ENCODE assay signal across 9 cellular contexts in genomic region chr4:2416564-2417195, GRCh38. TPM values are rescaled to one million over a fixed set of nuclear protein-coding genes. Genes with fewer than 3 reads are reported as not detected.
DNase-seq lines count a peak whose midpoint lies in the region; ATAC-seq and TF ChIP-seq lines count a peak whose summit lies in the region.
"Had no signal": no experiment of that assay in that cellular context is flagged by ENCODE, and none has a peak within 500 bp of the region (broad histone marks: within the 10 kb centered on the region; RNA-seq: fewer than 3 reads in every experiment).

No MANE protein-coding gene starts in this region.

- ATAC-seq in GM18861 (IDR thresholded peaks at IDR 0.05; ENCODE audit: unreplicated experiment): no peak

- H3K4me3 Mint-ChIP-seq in activated T-helper 1 cell treated with anti-CD3 and anti-CD28 coated beads, Interleukin-12 subunit alpha, Interleukin-12 subunit beta, Interleukin-2, Interleukin-4 antibody, amounts not matched to agents 30 ng/mL and 10 ng/mL and 1 ng/mL, durations not matched to agents 14 hours and 24 hours and 36 hours: peak overlapping the region; percentile 68

- no peaks in the 10 kb centered on the region for H3K9me3 ChIP-seq in left ventricle myocardium inferior (replicated peaks)

- H3K27me3 Mint-ChIP-seq in activated T-helper 1 cell treated with anti-CD3 and anti-CD28 coated beads, Interleukin-12 subunit alpha, Interleukin-12 subunit beta, Interleukin-2, Interleukin-4 antibody, amounts not matched to agents 30 ng/mL and 10 ng/mL and 1 ng/mL, durations not matched to agents 14 hours and 24 hours and 36 hours (ENCODE audit: insufficient read depth): peaks cover 43% of the 10 kb centered on the region

- H3K27me3 ChIP-seq in left ventricle myocardium inferior (ENCODE audit: low read depth): peaks cover 26% of the 10 kb centered on the region

- no peak for TF ChIP-seq CTCF in left ventricle myocardium inferior (IDR thresholded peaks at IDR 0.05; ENCODE audit: borderline replicate concordance)

- peaks cover 61% of the 10 kb centered on the region for H3K4me1 Mint-ChIP-seq in activated T-helper 1 cell treated with anti-CD3 and anti-CD28 coated beads, Interleukin-12 subunit alpha, Interleukin-12 subunit beta, Interleukin-2, Interleukin-4 antibody, amounts not matched to agents 30 ng/mL and 10 ng/mL and 1 ng/mL, durations not matched to agents 14 hours and 24 hours and 36 hours (ENCODE audit: low read depth)

- H3K4me3 ChIP-seq in left ventricle myocardium inferior: peak overlapping the region; percentile 78
- H3K4me3 ChIP-seq in skeletal muscle cell (ENCODE audit: low read depth, low read length): peak overlapping the region; percentile 38

- H3K36me3 Mint-ChIP-seq in activated T-helper 1 cell treated with anti-CD3 and anti-CD28 coated beads, Interleukin-12 subunit alpha, Interleukin-12 subunit beta, Interleukin-2, Interleukin-4 antibody, amounts not matched to agents 30 ng/mL and 10 ng/mL and 1 ng/mL, durations not matched to agents 14 hours and 24 hours and 36 hours (ENCODE audit: low read depth): peaks cover 4% of the 10 kb centered on the region

- no peak overlapping the region for H3K27ac Mint-ChIP-seq in activated T-helper 1 cell treated with anti-CD3 and anti-CD28 coated beads, Interleukin-12 subunit alpha, Interleukin-12 subunit beta, Interleukin-2, Interleukin-4 antibody, amounts not matched to agents 30 ng/mL and 10 ng/mL and 1 ng/mL, durations not matched to agents 14 hours and 24 hours and 36 hours

- no peaks in the 10 kb centered on the region for H3K9me3 Mint-ChIP-seq in activated T-helper 1 cell treated with anti-CD3 and anti-CD28 coated beads, Interleukin-12 subunit alpha, Interleukin-12 subunit beta, Interleukin-2, Interleukin-4 antibody, amounts not matched to agents 30 ng/mL and 10 ng/mL and 1 ng/mL, durations not matched to agents 14 hours and 24 hours and 36 hours

- intact Hi-C loops in activated T-helper 1 cell treated with anti-CD3 and anti-CD28 coated beads, Interleukin-12 subunit alpha, Interleukin-12 subunit beta, Interleukin-2, Interleukin-4 antibody, amounts not matched to agents 30 ng/mL and 10 ng/mL and 1 ng/mL, durations not matched to agents 14 hours and 24 hours and 36 hours (cut with micrococcal nuclease): loop anchor here (5.0 to 10.0 kb wide), 5 partner anchors 518 to 1541 kb away; partner anchors contain the start of genes HTT, HTT-AS, NSD2 and UVSSA
- intact Hi-C loops in left ventricle myocardium inferior (cut with micrococcal nuclease): no loop called here

- in situ Hi-C loops in ACHN (cut with HindIII; ENCODE audit: low pct_ligation_motif_present, low pct_unique_long_range_greater_than_20kb, low sequenced_read_pairs): no loop called here

- peak overlapping the region; percentile 78 for H3K27ac ChIP-seq in left ventricle myocardium inferior (replicated peaks)
- H3K27ac ChIP-seq: KMS-11 had no signal

- H3K4me1 ChIP-seq in left ventricle myocardium inferior: peaks cover 64% of the 10 kb centered on the region

- H3K36me3 ChIP-seq in left ventricle myocardium inferior: no peaks in the 10 kb centered on the region

- DNase-seq in HuH-7 (ENCODE audit: low spot score): peak; percentile 28
- DNase-seq in activated T-helper 1 cell treated with anti-CD3 and anti-CD28 coated beads, Interleukin-12 subunit alpha, Interleukin-12 subunit beta, Interleukin-2, Interleukin-4 antibody, amounts not matched to agents 30 ng/mL and 10 ng/mL and 1 ng/mL, durations not matched to agents 14 hours and 24 hours and 36 hours (ENCODE audit: low spot score): no peak
- DNase-seq in left ventricle myocardium inferior: peak; percentile 38
- DNase-seq in skeletal muscle cell (ENCODE audit: low read depth): no peak
- DNase-seq in NCI-H2171 (lab: John Stamatoyannopoulos, UW): no peak
- no peak for DNase-seq in D341Med (ENCODE audit: low spot score)
- DNase-seq in ACHN: no peak

RNA-seq across cellular contexts. Expression of gene ZFYVE28, which starts 1.8 kb away (rescaled TPM):
- 4.6 and 5.1 TPM in 2 replicates for total RNA-seq in activated T-helper 1 cell treated with anti-CD3 and anti-CD28 coated beads, Interleukin-12 subunit alpha, Interleukin-12 subunit beta, Interleukin-2, Interleukin-4 antibody, amounts not matched to agents 30 ng/mL and 10 ng/mL and 1 ng/mL, durations not matched to agents 14 hours and 24 hours and 36 hours
- 5.6 TPM for total RNA-seq in left ventricle myocardium inferior

RNA-seq across cellular contexts. Expression of gene CFAP99, which starts 2.1 kb away (rescaled TPM):
- total RNA-seq in activated T-helper 1 cell treated with anti-CD3 and anti-CD28 coated beads, Interleukin-12 subunit alpha, Interleukin-12 subunit beta, Interleukin-2, Interleukin-4 antibody, amounts not matched to agents 30 ng/mL and 10 ng/mL and 1 ng/mL, durations not matched to agents 14 hours and 24 hours and 36 hours: not detected in 2 replicates
- not detected for total RNA-seq in left ventricle myocardium inferior

RNA-seq across cellular contexts. Expression of gene RNF4, which starts 52.2 kb away (rescaled TPM):
- total RNA-seq in activated T-helper 1 cell treated with anti-CD3 and anti-CD28 coated beads, Interleukin-12 subunit alpha, Interleukin-12 subunit beta, Interleukin-2, Interleukin-4 antibody, amounts not matched to agents 30 ng/mL and 10 ng/mL and 1 ng/mL, durations not matched to agents 14 hours and 24 hours and 36 hours: 93.7 and 112 TPM in 2 replicates
- 26.0 TPM for total RNA-seq in left ventricle myocardium inferior

Comparison
In these comparisons a context has a peak if more than half of its experiments do, and no peak if none do; other contexts are left out.
1. DNase-seq: peak in HuH-7 (single experiment) and left ventricle myocardium inferior (single experiment); none in activated T-helper 1 cell treated with anti-CD3 and anti-CD28 coated beads, Interleukin-12 subunit alpha, Interleukin-12 subunit beta, Interleukin-2, Interleukin-4 antibody, amounts not matched to agents 30 ng/mL and 10 ng/mL and 1 ng/mL, durations not matched to agents 14 hours and 24 hours and 36 hours (single experiment), skeletal muscle cell (single experiment), NCI-H2171 (single experiment), D341Med (single experiment) and ACHN (single experiment).